10 cellular contexts compared by ENCODE assay signal in genomic region chr21:20313013-20313412, GRCh38.
"Had no signal": no experiment of that assay in that cellular context is flagged by ENCODE, and none has a peak within 500 bp of the region (broad histone marks: within the 10 kb centered on the region; RNA-seq: fewer than 3 reads in every experiment).

No MANE protein-coding gene starts in this region.

- H2AFZ ChIP-seq: GM23248, GM23338 had no signal

- FAIRE-seq: H54 had no signal

- H3K9ac ChIP-seq: GM23248 had no signal

- H3K27ac Mint-ChIP-seq: GM23338, H9, HFFc6 had no signal

- H3K4me3 Mint-ChIP-seq: GM23338, H9, HFFc6 had no signal

- H3K36me3 ChIP-seq: HAP-1 had no signal

- H3K4me1 ChIP-seq: HAP-1 had no signal

- H3K4me2 ChIP-seq: GM23338 had no signal

- H3K9me3 ChIP-seq: HAP-1 had no signal

- ATAC-seq: GM23338, HCT116 had no signal

- H3K27ac ChIP-seq: GM23248 had no signal

- DNase-seq: GM23248, GOT3, H7, H9, HCEC 1CT, HFFc6 had no signal

- H3K4me3 ChIP-seq: GM23248, GM23338, HAP-1 had no signal
